ENCODE assay signal across 8 cellular contexts in genomic region chr17:5418858-5419355, GRCh38. TPM values are rescaled to one million over a fixed set of nuclear protein-coding genes. Genes with fewer than 3 reads are reported as not detected.
DNase-seq lines count a peak whose midpoint lies in the region; ATAC-seq, FAIRE-seq and TF ChIP-seq lines count a peak whose summit lies in the region.

No MANE protein-coding gene starts in this region.

- H3K9me2 ChIP-seq in SK-N-SH = no peaks in the 10 kb centered on the region

- no peaks in the 10 kb centered on the region for H3K9me3 ChIP-seq in cardiac muscle cell (ENCODE audit: low read depth)
- H3K9me3 ChIP-seq in SK-N-SH = no peaks in the 10 kb centered on the region
- H3K9me3 ChIP-seq in K562 (replicated peaks; ENCODE audit: control insufficient read depth, insufficient read depth, low read depth, low read length) = no peaks in the 10 kb centered on the region

- WGBS in SK-N-SH (ENCODE audit: low lambda C conversion rate) = 1% methylated on average over 26 of the region's 26 CpGs
- 0% methylated on average over 26 of the region's 26 CpGs for WGBS in K562 (ENCODE audit: insufficient coverage, low coverage, missing lambda C conversion rate)

- H3K4me2 ChIP-seq in SK-N-SH = peak overlapping the region; percentile 93
- H3K4me2 ChIP-seq in K562 (ENCODE audit: insufficient read depth, low read length) = peak overlapping the region; percentile 97

- POLR2A ChIA-PET in SK-N-SH (lab: Yijun Ruan, JAX) = interaction anchor here (0.7 to 1.3 kb wide), 9 partner anchors 8 to 623 kb away, joined by 3 to 9 read pairs (median 5); partner anchors contain the start of genes C1QBP, DERL2, DHX33 and MIS12
- POLR2A ChIA-PET in K562 (lab: Yijun Ruan, JAX) = interaction anchor here (0.6 to 2.0 kb wide), 15 partner anchors 8 to 245 kb away, joined by 3 to 13 read pairs (median 4); partner anchors contain the start of genes C1QBP, DHX33 and ZNF594

- ATAC-seq in Right ventricle myocardium inferior (no peak), HG03460 (IDR thresholded peaks at IDR 0.05; ENCODE audit: unreplicated experiment) (peak; percentile 27), K562 (peak; percentile 16)

- H2AFZ ChIP-seq in SK-N-SH (ENCODE audit: low read depth) (peak overlapping the region; percentile 86), K562 (ENCODE audit: low read depth, low read length) (peak overlapping the region; percentile 100)

- H3K4me1 ChIP-seq in cardiac muscle cell (ENCODE audit: low read depth) (peaks cover 16% of the 10 kb centered on the region), SK-N-SH (ENCODE audit: control insufficient read depth in 1 of 2, insufficient read depth in 2 of 2, low read depth in 1 of 2, low read length in 1 of 2) (peaks cover 6 to 22% of the 10 kb centered on the region in 2 experiments), K562 (replicated peaks in 1 of 2; ENCODE audit: control insufficient read depth in 2 of 2, insufficient read depth in 2 of 2, low read length in 2 of 2) (peaks cover 3 to 9% of the 10 kb centered on the region in 2 experiments; a peak in 3 of 5 replicates)

- intact Hi-C loops in Right ventricle myocardium inferior (cut with DNase I) = no loop called here
- intact Hi-C loops in K562 (cut with micrococcal nuclease) = no loop called here

- H4K20me1 ChIP-seq in SK-N-SH (ENCODE audit: insufficient read depth) (no peaks in the 10 kb centered on the region), K562 (replicated peaks; ENCODE audit: control insufficient read depth, insufficient read depth, low read length) (no peaks in the 10 kb centered on the region)

- H3K9me1 ChIP-seq in K562 (ENCODE audit: control insufficient read depth, insufficient read depth, low read length) = no peaks in the 10 kb centered on the region

- peaks cover 15% of the 10 kb centered on the region for H3F3A ChIP-seq in SK-N-SH (replicated peaks; ENCODE audit: insufficient read depth)

- BruUV-seq in K562 (replicated peaks; lab: Mats Ljungman, UMichigan) = TSS peak; percentile 75

- TF ChIP-seq POLR2A in K562 (conservative IDR thresholded peaks at IDR 0.05) = no peak

- H3K4me3 ChIP-seq in cardiac muscle cell (peak overlapping the region; percentile 66), SK-N-SH (ENCODE audit: low read depth in 2 of 2, low read length in 1 of 2) (peak overlapping the region; percentile 87 to 100), K562 (peak overlapping the region; percentile 92), kidney epithelial cell (ENCODE audit: low read depth, low read length) (peak overlapping the region; percentile 72)

- H3K27ac ChIP-seq in cardiac muscle cell (peak overlapping the region; percentile 92), SK-N-SH (ENCODE audit: low read depth in 2 of 2, low read length in 1 of 2) (peak overlapping the region; percentile 68 to 76; a peak in 3 of 4 replicates), K562 (ENCODE audit: extremely low read depth, low read depth, low read length) (peak overlapping the region; percentile 97)

- DNase-seq in cardiac muscle cell (ENCODE audit: low read depth in 1 of 2, low spot score in 1 of 2) (peak; percentile 27 to 48), Right ventricle myocardium inferior (ENCODE audit: missing footprints) (no peak), SK-N-SH (no peak), K562 (ENCODE audit: extremely low read depth in 1 of 4, low spot score in 3 of 4) (peak in 1 of 4 experiments; percentile 45), kidney epithelial cell (ENCODE audit: low read depth) (peak; percentile 51), COLO829 (ENCODE audit: low spot score) (no peak)
- DNase-seq in stimulated activated CD4-positive, alpha-beta T cell treated with anti-CD3 and anti-CD28 coated beads, Interleukin-2, amount 100 ng/mL, for 48 hours = peak; percentile 42 to 47

- H3K27me3 ChIP-seq in cardiac muscle cell = no peaks in the 10 kb centered on the region
- H3K27me3 ChIP-seq in SK-N-SH (ENCODE audit: insufficient read depth) = no peaks in the 10 kb centered on the region
- H3K27me3 ChIP-seq in K562 (ENCODE audit: control insufficient read depth in 2 of 2, insufficient read depth in 2 of 2, low read length in 2 of 2) = no peaks in the 10 kb centered on the region
- no peaks in the 10 kb centered on the region for H3K27me3 ChIP-seq in kidney epithelial cell (ENCODE audit: control insufficient read depth, insufficient read depth, low read length)

- H3K9ac ChIP-seq in SK-N-SH (peak overlapping the region; percentile 86), K562 (ENCODE audit: insufficient read depth in 1 of 2, low read depth in 2 of 2, low read length in 2 of 2) (peak overlapping the region; percentile 98 to 99)

- H3K79me2 ChIP-seq in SK-N-SH (ENCODE audit: insufficient read depth) (peaks cover 73% of the 10 kb centered on the region), K562 (ENCODE audit: control insufficient read depth, insufficient read depth, low read length) (peaks cover 77% of the 10 kb centered on the region)

- TF ChIP-seq CTCF in cardiac muscle cell (IDR thresholded peaks at IDR 0.05; ENCODE audit: low read depth, low read length) = no peak
- no peak for TF ChIP-seq CTCF in SK-N-SH (IDR thresholded peaks at IDR 0.05)
- no peak for TF ChIP-seq CTCF in K562 (IDR thresholded peaks at IDR 0.05 in 2 of 3, conservative IDR thresholded peaks at IDR 0.05 in 1 of 3; ENCODE audit: insufficient read depth in 2 of 3, low read depth in 1 of 3, low read length in 3 of 3)
- TF ChIP-seq CTCF in kidney epithelial cell (IDR thresholded peaks at IDR 0.05; ENCODE audit: insufficient read depth, low read length, poor library complexity, severe bottlenecking) = no peak

- CTCF ChIA-PET in SK-N-SH (lab: Yijun Ruan, JAX) (interaction anchor here (0.8 to 2.5 kb wide), 2 partner anchors 18 to 20 kb away, joined by 4 to 12 read pairs; partner anchors contain the start of gene C1QBP), K562 (lab: Yijun Ruan, JAX; ENCODE audit: low intra/inter-chr PET ratio) (no interaction called here)

- no peak for TF ChIP-seq RAD21 in SK-N-SH (IDR thresholded peaks at IDR 0.05; ENCODE audit: low read length)
- TF ChIP-seq RAD21 in K562 (CRISPR knock-in tag; conservative IDR thresholded peaks at IDR 0.05 in 1 of 2, IDR thresholded peaks at IDR 0.05 in 1 of 2) = no peak

- in situ Hi-C loops in K562 (cut with MboI) = no loop called here

- H3K36me3 ChIP-seq in cardiac muscle cell (peaks cover 48% of the 10 kb centered on the region), SK-N-SH (replicated peaks in 1 of 2; ENCODE audit: control insufficient read depth in 1 of 2, insufficient read depth in 2 of 2, low read length in 1 of 2) (peaks cover 32 to 53% of the 10 kb centered on the region in 2 experiments), K562 (ENCODE audit: control insufficient read depth, insufficient read depth, low read length) (peaks cover 54% of the 10 kb centered on the region), kidney epithelial cell (ENCODE audit: control insufficient read depth, insufficient read depth, low read length) (no peaks in the 10 kb centered on the region)

- TF ChIP-seq EP300 in SK-N-SH (IDR thresholded peaks at IDR 0.05; ENCODE audit: borderline replicate concordance in 1 of 2, low read depth in 1 of 2, low read length in 1 of 2) = no peak
- TF ChIP-seq EP300 in K562 (IDR thresholded peaks at IDR 0.05; ENCODE audit: low read length) = no peak

- peak; percentile 19 for FAIRE-seq in K562 (lab: Jason Lieb, UNC)

RNA-seq across cellular contexts. Expression of gene NUP88, which starts 0.6 kb away (rescaled TPM):
- total RNA-seq in cardiac muscle cell = 86.3 and 89.7 TPM in 2 replicates
- polyA plus RNA-seq in cardiac muscle cell = 70.5 and 74.4 TPM in 2 replicates
- total RNA-seq in Right ventricle myocardium inferior = 34.2 TPM
- polyA plus RNA-seq in SK-N-SH (2012; rRNA removed) = 54.1 and 62.4 TPM in 2 replicates
- 54.8 and 59.8 TPM in 2 replicates for polyA plus RNA-seq in SK-N-SH (2012; cell fraction: cytosol; rRNA removed)
- polyA plus RNA-seq in SK-N-SH (2012; cell fraction: nucleus; rRNA removed) = 45.2 and 62.2 TPM in 2 replicates
- 105 and 145 TPM in 2 replicates for total RNA-seq in K562 (2011; cell fraction: chromatin; rRNA removed; ENCODE audit: low replicate concordance)
- total RNA-seq in K562 (2011; cell fraction: nucleolus; rRNA removed) = 69.5 and 74.9 TPM in 2 replicates
- total RNA-seq in K562 (2011; cell fraction: nucleoplasm; rRNA removed) = 68.0 and 71.5 TPM in 2 replicates
- 125 and 128 TPM in 2 replicates for total RNA-seq in K562 (2014; rRNA removed)
- 137 and 154 TPM in 2 replicates for total RNA-seq in K562 (2014; rRNA removed; fragmentation: Illumina TruSeq; extraction: Trizol)
- 143 and 148 TPM in 2 replicates for total RNA-seq in K562 (2015; rRNA removed; fragmentation: Illumina TruSeq; extraction: Trizol)
- total RNA-seq in K562 (2021) = 72.1 and 73.6 TPM in 2 replicates
- 81.9 and 119 TPM in 2 replicates for polyA plus RNA-seq in K562 (2011; rRNA removed)
- polyA plus RNA-seq in K562 (2011; cell fraction: cytosol; rRNA removed) = 62.2 and 70.5 TPM in 2 replicates
- polyA plus RNA-seq in K562 (2011; cell fraction: nucleus; rRNA removed) = 56.3 and 61.3 TPM in 2 replicates
- polyA plus RNA-seq in K562 (2012) = 53.6 and 71.8 TPM in 2 replicates
- polyA plus RNA-seq in K562 (2014; fragmentation: Illumina TruSeq; extraction: Trizol) = 150 and 160 TPM in 2 replicates
- 10 to 100 TPM; 59.9 to 74.6 TPM for polyA plus RNA-seq in K562 (2014; fragmentation: Nextera tagmentation; extraction: Ambion mirVana)
- 117 and 137 TPM in 2 replicates for polyA plus RNA-seq in K562 (2014; rRNA removed)
- polyA minus RNA-seq in K562 (2011; rRNA and poly(A)+ RNA removed) = 184 and 195 TPM in 2 replicates
- 45.9 and 52.1 TPM in 2 replicates for polyA minus RNA-seq in K562 (2011; cell fraction: cytosol; rRNA and poly(A)+ RNA removed)
- 50.2 and 72.0 TPM in 2 replicates for polyA minus RNA-seq in K562 (2011; cell fraction: nucleus; rRNA and poly(A)+ RNA removed)
- 68.2 and 95.8 TPM in 2 replicates for total RNA-seq in kidney epithelial cell

RNA-seq across cellular contexts. Expression of gene RPAIN, which starts 1.1 kb away (rescaled TPM):
- 117 and 185 TPM in 2 replicates for total RNA-seq in cardiac muscle cell
- 117 and 119 TPM in 2 replicates for polyA plus RNA-seq in cardiac muscle cell
- total RNA-seq in Right ventricle myocardium inferior = 24.0 TPM
- polyA plus RNA-seq in SK-N-SH (2012; rRNA removed) = 75.5 and 89.6 TPM in 2 replicates
- polyA plus RNA-seq in SK-N-SH (2012; cell fraction: cytosol; rRNA removed) = 96.7 and 106 TPM in 2 replicates
- polyA plus RNA-seq in SK-N-SH (2012; cell fraction: nucleus; rRNA removed) = 58.4 and 108 TPM in 2 replicates
- total RNA-seq in K562 (2011; cell fraction: chromatin; rRNA removed; ENCODE audit: low replicate concordance) = 74.4 and 86.5 TPM in 2 replicates
- 54.0 and 60.7 TPM in 2 replicates for total RNA-seq in K562 (2011; cell fraction: nucleolus; rRNA removed)
- 79.5 and 101 TPM in 2 replicates for total RNA-seq in K562 (2011; cell fraction: nucleoplasm; rRNA removed)
- 40.2 and 48.4 TPM in 2 replicates for total RNA-seq in K562 (2014; rRNA removed)
- total RNA-seq in K562 (2014; rRNA removed; fragmentation: Illumina TruSeq; extraction: Trizol) = 37.2 and 38.5 TPM in 2 replicates
- total RNA-seq in K562 (2015; rRNA removed; fragmentation: Illumina TruSeq; extraction: Trizol) = 41.2 and 43.8 TPM in 2 replicates
- total RNA-seq in K562 (2021) = 23.5 and 29.6 TPM in 2 replicates
- polyA plus RNA-seq in K562 (2011; rRNA removed) = 37.7 and 41.6 TPM in 2 replicates
- polyA plus RNA-seq in K562 (2011; cell fraction: cytosol; rRNA removed) = 12.4 and 26.1 TPM in 2 replicates
- 48.5 and 59.6 TPM in 2 replicates for polyA plus RNA-seq in K562 (2011; cell fraction: nucleus; rRNA removed)
- polyA plus RNA-seq in K562 (2012) = 21.7 and 24.4 TPM in 2 replicates
- polyA plus RNA-seq in K562 (2014; fragmentation: Illumina TruSeq; extraction: Trizol) = 27.3 and 29.8 TPM in 2 replicates
- polyA plus RNA-seq in K562 (2014; fragmentation: Nextera tagmentation; extraction: Ambion mirVana) = 10 to 100 TPM; 62.0 to 63.7 TPM
- polyA plus RNA-seq in K562 (2014; rRNA removed) = 34.3 and 41.2 TPM in 2 replicates
- 26.6 and 27.9 TPM in 2 replicates for polyA minus RNA-seq in K562 (2011; rRNA and poly(A)+ RNA removed)
- polyA minus RNA-seq in K562 (2011; cell fraction: cytosol; rRNA and poly(A)+ RNA removed) = 9.9 and 10.1 TPM in 2 replicates
- polyA minus RNA-seq in K562 (2011; cell fraction: nucleus; rRNA and poly(A)+ RNA removed) = 19.9 and 36.2 TPM in 2 replicates
- 63.4 and 71.4 TPM in 2 replicates for total RNA-seq in kidney epithelial cell

RNA-seq across cellular contexts. Expression of gene C1QBP, which starts 20.0 kb away (rescaled TPM):
- total RNA-seq in cardiac muscle cell (156 and 211 TPM in 2 replicates), Right ventricle myocardium inferior (136 TPM), K562 (2014; rRNA removed) (383 and 419 TPM in 2 replicates), K562 (2014; rRNA removed; fragmentation: Illumina TruSeq; extraction: Trizol) (625 and 715 TPM in 2 replicates), K562 (2015; rRNA removed; fragmentation: Illumina TruSeq; extraction: Trizol) (633 and 665 TPM in 2 replicates), K562 (2021) (414 and 433 TPM in 2 replicates), kidney epithelial cell (200 and 232 TPM in 2 replicates)
- polyA plus RNA-seq in cardiac muscle cell (241 and 299 TPM in 2 replicates), SK-N-SH (2012; rRNA removed) (269 and 277 TPM in 2 replicates), K562 (2011; rRNA removed) (209 and 398 TPM in 2 replicates), K562 (2014; fragmentation: Illumina TruSeq; extraction: Trizol) (490 and 582 TPM in 2 replicates), K562 (2014; fragmentation: Nextera tagmentation; extraction: Ambion mirVana) (100 to 1,000 TPM in 1 of 2 experiments, 10 to 100 TPM in 1; 90.7 to 107 TPM), K562 (2014; rRNA removed) (367 and 377 TPM in 2 replicates)
- 404 and 546 TPM in 2 replicates for polyA plus RNA-seq in SK-N-SH (2012; cell fraction: cytosol; rRNA removed)
- 115 and 147 TPM in 2 replicates for polyA plus RNA-seq in SK-N-SH (2012; cell fraction: nucleus; rRNA removed)
- 53.8 and 58.8 TPM in 2 replicates for total RNA-seq in K562 (2011; cell fraction: chromatin; rRNA removed; ENCODE audit: low replicate concordance)
- total RNA-seq in K562 (2011; cell fraction: nucleolus; rRNA removed) = 54.0 and 57.5 TPM in 2 replicates
- 80.1 and 85.1 TPM in 2 replicates for total RNA-seq in K562 (2011; cell fraction: nucleoplasm; rRNA removed)
- polyA plus RNA-seq in K562 (2011; cell fraction: cytosol; rRNA removed) = 186 and 265 TPM in 2 replicates
- 70.9 and 132 TPM in 2 replicates for polyA plus RNA-seq in K562 (2011; cell fraction: nucleus; rRNA removed)
- 238 and 392 TPM in 2 replicates for polyA plus RNA-seq in K562 (2012)
- polyA minus RNA-seq in K562 (2011; rRNA and poly(A)+ RNA removed) = 327 and 403 TPM in 2 replicates
- polyA minus RNA-seq in K562 (2011; cell fraction: cytosol; rRNA and poly(A)+ RNA removed) = 186 and 189 TPM in 2 replicates
- 23.4 and 48.8 TPM in 2 replicates for polyA minus RNA-seq in K562 (2011; cell fraction: nucleus; rRNA and poly(A)+ RNA removed)

RNA-seq across cellular contexts. Expression of gene DHX33, which starts 49.9 kb away (rescaled TPM):
- 7.8 and 12.2 TPM in 2 replicates for total RNA-seq in cardiac muscle cell
- polyA plus RNA-seq in cardiac muscle cell = 1.6 and 3.2 TPM in 2 replicates
- 4.7 TPM for total RNA-seq in Right ventricle myocardium inferior
- polyA plus RNA-seq in SK-N-SH (2012; rRNA removed) = 12.9 and 15.5 TPM in 2 replicates
- 11.6 and 13.0 TPM in 2 replicates for polyA plus RNA-seq in SK-N-SH (2012; cell fraction: cytosol; rRNA removed)
- polyA plus RNA-seq in SK-N-SH (2012; cell fraction: nucleus; rRNA removed) = 23.1 and 27.2 TPM in 2 replicates
- total RNA-seq in K562 (2011; cell fraction: chromatin; rRNA removed; ENCODE audit: low replicate concordance) = 25.9 and 28.4 TPM in 2 replicates
- total RNA-seq in K562 (2011; cell fraction: nucleolus; rRNA removed) = 18.9 and 19.7 TPM in 2 replicates
- 15.6 and 18.4 TPM in 2 replicates for total RNA-seq in K562 (2011; cell fraction: nucleoplasm; rRNA removed)
- total RNA-seq in K562 (2014; rRNA removed) = 7.7 and 8.9 TPM in 2 replicates
- 8.8 and 9.3 TPM in 2 replicates for total RNA-seq in K562 (2014; rRNA removed; fragmentation: Illumina TruSeq; extraction: Trizol)
- 8.6 and 9.0 TPM in 2 replicates for total RNA-seq in K562 (2015; rRNA removed; fragmentation: Illumina TruSeq; extraction: Trizol)
- total RNA-seq in K562 (2021) = 19.8 and 20.2 TPM in 2 replicates
- 12.8 and 13.0 TPM in 2 replicates for polyA plus RNA-seq in K562 (2011; rRNA removed)
- polyA plus RNA-seq in K562 (2011; cell fraction: cytosol; rRNA removed) = 9.9 and 11.7 TPM in 2 replicates
- 11.8 and 20.1 TPM in 2 replicates for polyA plus RNA-seq in K562 (2011; cell fraction: nucleus; rRNA removed)
- polyA plus RNA-seq in K562 (2012) = 7.3 and 13.4 TPM in 2 replicates
- polyA plus RNA-seq in K562 (2014; fragmentation: Illumina TruSeq; extraction: Trizol) = 21.0 and 22.5 TPM in 2 replicates
- 1 to 10 TPM; 4.4 to 7.9 TPM for polyA plus RNA-seq in K562 (2014; fragmentation: Nextera tagmentation; extraction: Ambion mirVana)
- 10.4 and 12.3 TPM in 2 replicates for polyA plus RNA-seq in K562 (2014; rRNA removed)
- 19.5 and 21.1 TPM in 2 replicates for polyA minus RNA-seq in K562 (2011; rRNA and poly(A)+ RNA removed)
- 10.9 and 15.6 TPM in 2 replicates for polyA minus RNA-seq in K562 (2011; cell fraction: cytosol; rRNA and poly(A)+ RNA removed)
- 5.5 and 7.6 TPM in 2 replicates for polyA minus RNA-seq in K562 (2011; cell fraction: nucleus; rRNA and poly(A)+ RNA removed)
- 16.4 and 17.2 TPM in 2 replicates for total RNA-seq in kidney epithelial cell

Comparison
In these comparisons a context has a peak if more than half of its experiments do, and no peak if none do; other contexts are left out.
1. DNase-seq: peak in cardiac muscle cell (2 of 2), kidney epithelial cell (single experiment) and stimulated activated CD4-positive, alpha-beta T cell treated with anti-CD3 and anti-CD28 coated beads, Interleukin-2, amount 100 ng/mL, for 48 hours (2 of 2); none in Right ventricle myocardium inferior (single experiment), SK-N-SH (single experiment) and COLO829 (single experiment).
2. Peak in every context shown above with its lines, with median percentiles within 50 percentile points of each other: H3K27ac ChIP-seq and H3K4me3 ChIP-seq.